In genomic region chr21:45489480-45489982, GRCh38 we compare ENCODE assay signal across 1 cellular context.
TF ChIP-seq lines count a peak whose summit lies in the region.

No MANE protein-coding gene starts in this region.

TF ChIP-seq in GM23338, 12 proteins besides CTCF, POLR2A, EP300 and RAD21 (continued from another document):
- no peak for TF ChIP-seq REST (IDR thresholded peaks at IDR 0.05; ENCODE audit: unreplicated experiment)
- TF ChIP-seq NANOG (IDR thresholded peaks at IDR 0.05; ENCODE audit: borderline replicate concordance) = no peak
- TF ChIP-seq ZNF331 (CRISPR knock-in tag; IDR thresholded peaks at IDR 0.05; ENCODE audit: low read depth) = no peak
- TF ChIP-seq, protein P1, sequence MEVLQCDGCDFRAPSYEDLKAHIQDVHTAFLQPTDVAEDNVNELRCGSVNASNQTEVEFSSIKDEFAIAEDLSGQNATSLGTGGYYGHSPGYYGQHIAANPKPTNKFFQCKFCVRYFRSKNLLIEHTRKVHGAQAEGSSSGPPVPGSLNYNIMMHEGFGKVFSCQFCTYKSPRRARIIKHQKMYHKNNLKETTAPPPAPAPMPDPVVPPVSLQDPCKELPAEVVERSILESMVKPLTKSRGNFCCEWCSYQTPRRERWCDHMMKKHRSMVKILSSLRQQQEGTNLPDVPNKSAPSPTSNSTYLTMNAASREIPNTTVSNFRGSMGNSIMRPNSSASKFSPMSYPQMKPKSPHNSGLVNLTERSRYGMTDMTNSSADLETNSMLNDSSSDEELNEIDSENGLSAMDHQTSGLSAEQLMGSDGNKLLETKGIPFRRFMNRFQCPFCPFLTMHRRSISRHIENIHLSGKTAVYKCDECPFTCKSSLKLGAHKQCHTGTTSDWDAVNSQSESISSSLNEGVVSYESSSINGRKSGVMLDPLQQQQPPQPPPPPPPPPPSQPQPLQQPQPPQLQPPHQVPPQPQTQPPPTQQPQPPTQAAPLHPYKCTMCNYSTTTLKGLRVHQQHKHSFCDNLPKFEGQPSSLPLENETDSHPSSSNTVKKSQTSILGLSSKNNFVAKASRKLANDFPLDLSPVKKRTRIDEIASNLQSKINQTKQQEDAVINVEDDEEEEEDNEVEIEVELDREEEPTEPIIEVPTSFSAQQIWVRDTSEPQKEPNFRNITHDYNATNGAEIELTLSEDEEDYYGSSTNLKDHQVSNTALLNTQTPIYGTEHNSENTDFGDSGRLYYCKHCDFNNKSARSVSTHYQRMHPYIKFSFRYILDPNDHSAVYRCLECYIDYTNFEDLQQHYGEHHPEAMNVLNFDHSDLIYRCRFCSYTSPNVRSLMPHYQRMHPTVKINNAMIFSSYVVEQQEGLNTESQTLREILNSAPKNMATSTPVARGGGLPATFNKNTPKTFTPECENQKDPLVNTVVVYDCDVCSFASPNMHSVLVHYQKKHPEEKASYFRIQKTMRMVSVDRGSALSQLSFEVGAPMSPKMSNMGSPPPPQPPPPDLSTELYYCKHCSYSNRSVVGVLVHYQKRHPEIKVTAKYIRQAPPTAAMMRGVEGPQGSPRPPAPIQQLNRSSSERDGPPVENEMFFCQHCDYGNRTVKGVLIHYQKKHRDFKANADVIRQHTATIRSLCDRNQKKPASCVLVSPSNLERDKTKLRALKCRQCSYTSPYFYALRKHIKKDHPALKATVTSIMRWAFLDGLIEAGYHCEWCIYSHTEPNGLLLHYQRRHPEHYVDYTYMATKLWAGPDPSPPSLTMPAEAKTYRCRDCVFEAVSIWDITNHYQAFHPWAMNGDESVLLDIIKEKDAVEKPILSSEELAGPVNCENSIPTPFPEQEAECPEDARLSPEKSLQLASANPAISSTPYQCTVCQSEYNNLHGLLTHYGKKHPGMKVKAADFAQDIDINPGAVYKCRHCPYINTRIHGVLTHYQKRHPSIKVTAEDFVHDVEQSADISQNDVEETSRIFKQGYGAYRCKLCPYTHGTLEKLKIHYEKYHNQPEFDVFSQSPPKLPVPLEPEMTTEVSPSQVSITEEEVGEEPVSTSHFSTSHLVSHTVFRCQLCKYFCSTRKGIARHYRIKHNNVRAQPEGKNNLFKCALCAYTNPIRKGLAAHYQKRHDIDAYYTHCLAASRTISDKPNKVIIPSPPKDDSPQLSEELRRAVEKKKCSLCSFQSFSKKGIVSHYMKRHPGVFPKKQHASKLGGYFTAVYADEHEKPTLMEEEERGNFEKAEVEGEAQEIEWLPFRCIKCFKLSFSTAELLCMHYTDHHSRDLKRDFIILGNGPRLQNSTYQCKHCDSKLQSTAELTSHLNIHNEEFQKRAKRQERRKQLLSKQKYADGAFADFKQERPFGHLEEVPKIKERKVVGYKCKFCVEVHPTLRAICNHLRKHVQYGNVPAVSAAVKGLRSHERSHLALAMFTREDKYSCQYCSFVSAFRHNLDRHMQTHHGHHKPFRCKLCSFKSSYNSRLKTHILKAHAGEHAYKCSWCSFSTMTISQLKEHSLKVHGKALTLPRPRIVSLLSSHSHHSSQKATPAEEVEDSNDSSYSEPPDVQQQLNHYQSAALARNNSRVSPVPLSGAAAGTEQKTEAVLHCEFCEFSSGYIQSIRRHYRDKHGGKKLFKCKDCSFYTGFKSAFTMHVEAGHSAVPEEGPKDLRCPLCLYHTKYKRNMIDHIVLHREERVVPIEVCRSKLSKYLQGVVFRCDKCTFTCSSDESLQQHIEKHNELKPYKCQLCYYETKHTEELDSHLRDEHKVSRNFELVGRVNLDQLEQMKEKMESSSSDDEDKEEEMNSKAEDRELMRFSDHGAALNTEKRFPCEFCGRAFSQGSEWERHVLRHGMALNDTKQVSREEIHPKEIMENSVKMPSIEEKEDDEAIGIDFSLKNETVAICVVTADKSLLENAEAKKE (CRISPR knock-in tag; IDR thresholded peaks at IDR 0.05) = no peak
- no peak for TF ChIP-seq STAT1 (IDR thresholded peaks at IDR 0.05; ENCODE audit: unreplicated experiment)
- no peak for TF ChIP-seq EZH2phosphoT487 (IDR thresholded peaks at IDR 0.05; ENCODE audit: unreplicated experiment)
- TF ChIP-seq ZNF114 (CRISPR knock-in tag; IDR thresholded peaks at IDR 0.05) = no peak
- TF ChIP-seq ETS1 (IDR thresholded peaks at IDR 0.05) = no peak
- TF ChIP-seq CREB1 (CRISPR knock-in tag; IDR thresholded peaks at IDR 0.05; ENCODE audit: low read depth) = no peak
- no peak for TF ChIP-seq JUNB (IDR thresholded peaks at IDR 0.05; ENCODE audit: unreplicated experiment)
- TF ChIP-seq POLR2AphosphoS5 (IDR thresholded peaks at IDR 0.05; ENCODE audit: low read depth) = no peak
TF ChIP-seq in GM23338: peak in this region for 0.
